ENCODE assay signal across 24 cellular contexts in genomic region chr2:172772637-172773036, GRCh38. TPM values are rescaled to one million over a fixed set of nuclear protein-coding genes. Genes with fewer than 3 reads are reported as not detected.
DNase-seq lines count a peak whose midpoint lies in the region; ATAC-seq and TF ChIP-seq lines count a peak whose summit lies in the region.
"Had no signal": no experiment of that assay in that cellular context is flagged by ENCODE, and none has a peak within 500 bp of the region (broad histone marks: within the 10 kb centered on the region; RNA-seq: fewer than 3 reads in every experiment).

No MANE protein-coding gene starts in this region.

- DNase-seq in Caki2 (ENCODE audit: low read depth) = peak; percentile 41
- DNase-seq in PC-3 = peak; percentile 63
- peak; percentile 18 for DNase-seq in epithelial cell of prostate (ENCODE audit: low read depth, low spot score)
- DNase-seq in mesenchymal stem cell = peak; percentile 40
- DNase-seq in NCI-H226 = no peak
- DNase-seq in activated naive CD4-positive, alpha-beta T cell (lab: John Stamatoyannopoulos, UW) = no peak
- no peak for DNase-seq in G401 (ENCODE audit: low spot score)
- DNase-seq: activated CD4-positive, alpha-beta T cell treated with anti-CD3 and anti-CD28 coated beads for 4 hours; CD4-positive, alpha-beta T cell; DMS153; endodermal cell; GF-D8; islet precursor cell; lower lobe of right lung; NCI-H1105 treated with DMSO at 0.1 percent for 48 hours; NCI-H2081 treated with DMSO at 0.1 percent for 48 hours; NCI-H446; psoas muscle; stimulated activated CD4-positive, alpha-beta T cell treated with anti-CD3 and anti-CD28 coated beads, Interleukin-2, amount 100 ng/mL, for 24 hours; testis; uterus had no signal

- no TSS peak for BruUV-seq in PC-3 (replicated peaks; lab: Mats Ljungman, UMichigan)

- 0 out of 2 replicates have a peak overlapping the region, but pooled peaks have one; percentile 19 for H3K27ac ChIP-seq in PC-3 (ENCODE audit: low read length)
- H3K27ac ChIP-seq in epithelial cell of prostate = no peak overlapping the region
- H3K27ac ChIP-seq in mesenchymal stem cell (ENCODE audit: low read length, poor library complexity, severe bottlenecking) = no peak overlapping the region
- H3K27ac ChIP-seq: lower lobe of right lung, psoas muscle, skin epidermis, testis, uterus had no signal

- no peaks in the 10 kb centered on the region for H3K79me2 ChIP-seq in PC-3 (ENCODE audit: low read length)

- H3K36me3 ChIP-seq in PC-3 (ENCODE audit: low read depth, low read length) = no peaks in the 10 kb centered on the region
- no peaks in the 10 kb centered on the region for H3K36me3 ChIP-seq in mesenchymal stem cell (ENCODE audit: control insufficient read depth in 1 of 2, insufficient read depth in 2 of 2, low read depth in 1 of 2, low read length in 2 of 2)
- H3K36me3 ChIP-seq: lower lobe of right lung, uterus had no signal

- WGBS in mesenchymal stem cell = 92% methylated on average over 4 of the region's 4 CpGs

- H3K18ac ChIP-seq in mesenchymal stem cell (ENCODE audit: low read depth in 1 of 2, low read length in 2 of 2) = no peak overlapping the region

- no peak overlapping the region for H2AFZ ChIP-seq in PC-3 (ENCODE audit: low read length)
- no peak overlapping the region for H2AFZ ChIP-seq in mesenchymal stem cell (ENCODE audit: low read depth, low read length)

- H2BK120ac ChIP-seq in mesenchymal stem cell (ENCODE audit: low read depth, low read length) = no peak overlapping the region

- POLR2A ChIA-PET in PC-3 (lab: Charles Lee; ENCODE audit: unreplicated experiment) = no interaction called here

- no peak overlapping the region for H3K4ac ChIP-seq in mesenchymal stem cell (ENCODE audit: low read depth in 1 of 2, low read length in 2 of 2)

- H3K79me1 ChIP-seq in mesenchymal stem cell (replicated peaks; ENCODE audit: low read length, poor library complexity, severe bottlenecking) = no peaks in the 10 kb centered on the region

- H3K9me3 ChIP-seq in PC-3 (ENCODE audit: low read length) (no peaks in the 10 kb centered on the region), mesenchymal stem cell (ENCODE audit: control insufficient read depth, low read length) (no peaks in the 10 kb centered on the region)
- H3K9me3 ChIP-seq: lower lobe of right lung, psoas muscle, testis, uterus had no signal

- H3K9ac ChIP-seq in PC-3 (ENCODE audit: low read length) (no peak overlapping the region), mesenchymal stem cell (ENCODE audit: low read length) (peak overlapping the region; percentile 38)

- H2BK5ac ChIP-seq in mesenchymal stem cell (ENCODE audit: low read depth, low read length, poor library complexity, severe bottlenecking) = no peak overlapping the region

- H3K4me1 ChIP-seq in PC-3 (ENCODE audit: insufficient read depth, low read length) (0 out of 2 replicates have a peak, but pooled peaks cover 3% of the 10 kb centered on the region), mesenchymal stem cell (ENCODE audit: control insufficient read depth, insufficient read depth, low read depth, low read length) (no peaks in the 10 kb centered on the region)
- H3K4me1 ChIP-seq: lower lobe of right lung, psoas muscle, testis, uterus had no signal

- no peak overlapping the region for H3K4me2 ChIP-seq in PC-3 (ENCODE audit: low read length)
- no peak overlapping the region for H3K4me2 ChIP-seq in mesenchymal stem cell (ENCODE audit: low read length, poor library complexity, severe bottlenecking)

- peak; percentile 65 for ATAC-seq in PC-3
- ATAC-seq in GM21423 (IDR thresholded peaks at IDR 0.05; ENCODE audit: unreplicated experiment) = no peak
- ATAC-seq: lower lobe of right lung; psoas muscle; stimulated activated effector memory CD8-positive, alpha-beta T cell treated with anti-CD3 and anti-CD28 coated beads, Interleukin-12 subunit alpha, Interleukin-12 subunit beta, amount 100 ng/mL, for 72 hours had no signal

- no peak for TF ChIP-seq CTCF in PC-3 (conservative IDR thresholded peaks at IDR 0.05; ENCODE audit: low read depth, low read length)

- H2AK5ac ChIP-seq in mesenchymal stem cell (ENCODE audit: low read length, severe bottlenecking) = no peak overlapping the region

- no peak overlapping the region for H3K14ac ChIP-seq in mesenchymal stem cell (ENCODE audit: low read length in 2 of 2)

- in situ Hi-C loops in Caki2 (cut with HindIII; ENCODE audit: low pct_unique_long_range_greater_than_20kb, low sequenced_read_pairs) (no loop called here), G401 (cut with HindIII; ENCODE audit: low sequenced_read_pairs) (no loop called here)

- H3K9me2 ChIP-seq in PC-3 (replicated peaks; ENCODE audit: low read length) = no peaks in the 10 kb centered on the region

- no peak overlapping the region for H4K8ac ChIP-seq in mesenchymal stem cell (ENCODE audit: low read length)

- intact Hi-C loops in PC-3 (cut with micrococcal nuclease) = no loop called here

- H4K20me1 ChIP-seq in PC-3 (ENCODE audit: low read length) = no peaks in the 10 kb centered on the region

- no peaks in the 10 kb centered on the region for H3F3A ChIP-seq in PC-3 (ENCODE audit: low read length, unreplicated experiment)

- H2BK15ac ChIP-seq in mesenchymal stem cell (ENCODE audit: low read depth, poor library complexity, severe bottlenecking) = no peak overlapping the region

- H4K91ac ChIP-seq in mesenchymal stem cell (ENCODE audit: low read length) = no peak overlapping the region

- H2BK12ac ChIP-seq in mesenchymal stem cell (ENCODE audit: low read length in 2 of 2) = no peak overlapping the region

- CTCF ChIA-PET in PC-3 (lab: Charles Lee) = no interaction called here

- H3K27me3 ChIP-seq in PC-3 (ENCODE audit: low read length) = no peaks in the 10 kb centered on the region
- H3K27me3 ChIP-seq in mesenchymal stem cell (ENCODE audit: control insufficient read depth in 1 of 2, insufficient read depth in 1 of 2, low read length in 2 of 2) = no peaks in the 10 kb centered on the region
- H3K27me3 ChIP-seq: testis, uterus had no signal

- no peak overlapping the region for H3K23ac ChIP-seq in mesenchymal stem cell (ENCODE audit: low read length in 2 of 2)

- no peak overlapping the region for H3K4me3 ChIP-seq in PC-3 (ENCODE audit: low read length)
- no peak overlapping the region for H3K4me3 ChIP-seq in mesenchymal stem cell (ENCODE audit: insufficient read depth in 1 of 2, low read depth in 1 of 2, low read length in 2 of 2)
- H3K4me3 ChIP-seq: lower lobe of right lung, psoas muscle, skin epidermis, testis, uterus had no signal

RNA-seq across cellular contexts. Expression of gene RAPGEF4, which starts 37.0 kb away (rescaled TPM):
- total RNA-seq in Caki2 (2014; rRNA removed; shearing (Covaris generic); ENCODE audit: low replicate concordance) = 3.3 TPM in 1 of 2 replicates, not detected in the other
- total RNA-seq in PC-3 (2014; rRNA removed) = 0.87 and 2.1 TPM in 2 replicates
- polyA plus RNA-seq in mesenchymal stem cell (2013, experiment 1 of 2) = 0.01 TPM
- 0.05 TPM for polyA plus RNA-seq in mesenchymal stem cell (2013, experiment 2 of 2)
- total RNA-seq in G401 (2014; rRNA removed; shearing (Covaris generic)) = not detected in 2 replicates

Comparison
In these comparisons a context has a peak if more than half of its experiments do, and no peak if none do; other contexts are left out.
1. DNase-seq: peak in Caki2 (single experiment), PC-3 (single experiment), epithelial cell of prostate (single experiment) and mesenchymal stem cell (single experiment); none in NCI-H226 (single experiment), activated naive CD4-positive, alpha-beta T cell (0 of 4) and G401 (single experiment).